ENCODE assay signal across 33 cellular contexts in the genomic region with DNA sequence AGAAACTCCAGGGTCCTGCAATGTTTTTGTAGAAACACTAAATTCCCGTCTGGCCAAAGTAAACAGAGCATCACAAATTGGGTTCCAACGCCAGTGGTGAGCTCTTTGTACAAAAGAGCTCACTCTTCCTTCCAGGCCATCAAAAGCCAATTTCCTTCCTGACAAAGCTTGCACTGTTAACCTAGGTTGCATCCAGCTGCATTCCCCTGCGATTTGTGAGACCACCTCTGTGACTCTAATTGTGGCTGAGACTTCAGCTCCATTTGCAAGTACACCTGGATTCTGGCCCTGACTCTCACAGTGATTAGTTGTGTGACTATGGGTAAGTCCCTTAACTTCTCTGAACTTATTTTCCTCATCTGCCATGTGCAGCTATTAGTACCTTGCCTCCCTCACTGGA.
"Had no signal": no experiment of that assay in that cellular context is flagged by ENCODE, and none has a peak within 500 bp of the region (broad histone marks: within the 10 kb centered on the region; RNA-seq: fewer than 3 reads in every experiment).

No MANE protein-coding gene starts in this region.

- H3K27ac ChIP-seq: cardiac muscle cell, PC-9, RWPE1, VCaP had no signal

- H3K27me3 ChIP-seq: cardiac muscle cell had no signal

- H3K36me3 ChIP-seq: cardiac muscle cell had no signal

- H3K4me3 Mint-ChIP-seq: activated CD4-positive, alpha-beta memory T cell treated with anti-CD3 and anti-CD28 coated beads, Interleukin-2, amount 10 ng/mL, durations not matched to agents 7 days and 5 days; activated CD8-positive, alpha-beta memory T cell treated with anti-CD3 and anti-CD28 coated beads, Interleukin-2, amount 10 ng/mL, durations not matched to agents 7 days and 5 days; activated naive CD4-positive, alpha-beta T cell treated with anti-CD3 and anti-CD28 coated beads, Interleukin-2, amount 10 ng/mL, durations not matched to agents 7 days and 5 days; activated naive CD8-positive, alpha-beta T cell; activated naive CD8-positive, alpha-beta T cell treated with anti-CD3 and anti-CD28 coated beads, Interleukin-2, amount 50 U/mL, for 24 hours; central memory CD8-positive, alpha-beta T cell; T-cell had no signal

- H3K27me3 Mint-ChIP-seq: activated CD4-positive, alpha-beta memory T cell treated with anti-CD3 and anti-CD28 coated beads, Interleukin-2, amount 10 ng/mL, durations not matched to agents 7 days and 5 days; activated CD8-positive, alpha-beta memory T cell treated with anti-CD3 and anti-CD28 coated beads, Interleukin-2, amount 10 ng/mL, durations not matched to agents 7 days and 5 days; activated naive CD4-positive, alpha-beta T cell treated with anti-CD3 and anti-CD28 coated beads, Interleukin-2, amount 10 ng/mL, durations not matched to agents 7 days and 5 days; activated naive CD8-positive, alpha-beta T cell treated with anti-CD3 and anti-CD28 coated beads, Interleukin-2, amount 50 U/mL, for 24 hours; central memory CD8-positive, alpha-beta T cell had no signal

- ATAC-seq: activated CD8-positive, alpha-beta memory T cell treated with anti-CD3 and anti-CD28 coated beads, Interleukin-2, amount 10 ng/mL, durations not matched to agents 7 days and 5 days; activated naive CD8-positive, alpha-beta T cell treated with anti-CD3 and anti-CD28 coated beads, Interleukin-2, amount 50 U/mL, for 24 hours; Right ventricle myocardium inferior; SK-N-SH treated with all-trans-retinoic acid at 6 μM for 48 hours; T-cell had no signal

- H3K4me1 Mint-ChIP-seq: activated CD4-positive, alpha-beta memory T cell treated with anti-CD3 and anti-CD28 coated beads, Interleukin-2, amount 10 ng/mL, durations not matched to agents 7 days and 5 days; activated CD8-positive, alpha-beta memory T cell treated with anti-CD3 and anti-CD28 coated beads, Interleukin-2, amount 10 ng/mL, durations not matched to agents 7 days and 5 days; activated naive CD4-positive, alpha-beta T cell treated with anti-CD3 and anti-CD28 coated beads, Interleukin-2, amount 10 ng/mL, durations not matched to agents 7 days and 5 days; activated naive CD8-positive, alpha-beta T cell treated with anti-CD3 and anti-CD28 coated beads, Interleukin-2, amount 50 U/mL, for 24 hours; central memory CD8-positive, alpha-beta T cell; T-cell had no signal

- H3K4me3 ChIP-seq: cardiac muscle cell, PC-9 had no signal

- H3K36me3 Mint-ChIP-seq: activated CD8-positive, alpha-beta memory T cell treated with anti-CD3 and anti-CD28 coated beads, Interleukin-2, amount 10 ng/mL, durations not matched to agents 7 days and 5 days; activated naive CD4-positive, alpha-beta T cell treated with anti-CD3 and anti-CD28 coated beads, Interleukin-2, amount 10 ng/mL, durations not matched to agents 7 days and 5 days; activated naive CD8-positive, alpha-beta T cell; T-cell had no signal

- H3K27ac Mint-ChIP-seq: activated CD4-positive, alpha-beta memory T cell treated with anti-CD3 and anti-CD28 coated beads, Interleukin-2, amount 10 ng/mL, durations not matched to agents 7 days and 5 days; activated CD8-positive, alpha-beta memory T cell treated with anti-CD3 and anti-CD28 coated beads, Interleukin-2, amount 10 ng/mL, durations not matched to agents 7 days and 5 days; activated naive CD4-positive, alpha-beta T cell treated with anti-CD3 and anti-CD28 coated beads, Interleukin-2, amount 10 ng/mL, durations not matched to agents 7 days and 5 days; activated naive CD8-positive, alpha-beta T cell; activated naive CD8-positive, alpha-beta T cell treated with anti-CD3 and anti-CD28 coated beads, Interleukin-2, amount 50 U/mL, for 24 hours; T-cell had no signal

- H2AFZ ChIP-seq: PC-9 had no signal

- DNase-seq: activated CD4-positive, alpha-beta memory T cell treated with anti-CD3 and anti-CD28 coated beads, Interleukin-2, amount 10 ng/mL, durations not matched to agents 7 days and 5 days; activated CD4-positive, alpha-beta T cell treated with anti-CD3 and anti-CD28 coated beads for 1 hour; activated CD4-positive, alpha-beta T cell treated with anti-CD3 and anti-CD28 coated beads for 48 hours; activated CD4-positive, CD25-positive, alpha-beta regulatory T cell; activated CD8-positive, alpha-beta memory T cell treated with anti-CD3 and anti-CD28 coated beads for 24 hours; activated CD8-positive, alpha-beta memory T cell treated with anti-CD3 and anti-CD28 coated beads, Interleukin-2, amount 10 ng/mL, durations not matched to agents 7 days and 5 days; activated CD8-positive, alpha-beta memory T cell treated with anti-CD3 and anti-CD28 coated beads, Interleukin-2, amount 50 U/mL, for 48 hours; activated effector memory CD4-positive, alpha-beta T cell treated with Interleukin-2 at 50 U/mL for 16 hours; activated naive CD4-positive, alpha-beta T cell treated with anti-CD3 and anti-CD28 coated beads, Interleukin-2, amount 10 ng/mL, durations not matched to agents 7 days and 5 days; activated naive CD8-positive, alpha-beta T cell treated with anti-CD3 and anti-CD28 coated beads, Interleukin-2, amount 50 U/mL, for 24 hours; activated T-cell treated with anti-CD3 and anti-CD28 coated beads, Interleukin-2, amount 50 U/mL, for 48 hours; anterior cingulate cortex; Karpas-422; NCI-H1105; NCI-H1436; NCI-H1694 treated with DMSO at 0.1 percent for 48 hours; NCI-H2029; NCI-H345; NCI-H524 treated with DMSO at 0.1 percent for 48 hours; NK-92 treated with Interleukin-12 subunit alpha and Interleukin-12 subunit beta, amount 100 ng/mL, for 24 hours; PC-9; SIG-M5; T-cell; T-helper 2 cell; T-helper 9 cell had no signal

- H3K4me2 ChIP-seq: PC-9 had no signal

- FAIRE-seq: RCC 7860 had no signal
